1 cellular context compared by ENCODE assay signal in the genomic region with DNA sequence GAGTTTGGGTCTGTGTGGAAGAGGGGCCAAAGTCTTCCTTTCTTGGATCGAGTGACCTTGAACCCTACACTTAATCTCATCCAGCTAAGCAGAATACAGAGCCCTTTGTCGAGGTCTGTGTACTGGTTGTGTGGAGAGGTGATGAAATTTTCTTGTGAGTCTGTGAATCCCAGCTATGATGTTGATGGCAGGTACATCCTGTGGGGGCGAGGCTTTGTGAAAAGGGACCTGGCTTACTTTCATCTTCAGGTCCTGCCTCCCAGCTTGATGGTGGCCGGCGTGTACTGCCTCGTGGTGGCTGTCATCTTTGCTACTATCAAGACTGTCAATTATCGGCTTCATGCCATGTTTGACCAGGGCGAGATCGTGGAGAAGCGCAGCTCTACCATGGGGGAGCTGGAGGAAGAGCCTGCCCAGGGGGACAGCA.
TF ChIP-seq lines count a peak whose summit lies in the region.

No MANE protein-coding gene starts in this region.

TF ChIP-seq in HepG2, 621 proteins besides CTCF, POLR2A, EP300 and RAD21 (continued from another document and continues in another):
- TF ChIP-seq, protein P1, sequence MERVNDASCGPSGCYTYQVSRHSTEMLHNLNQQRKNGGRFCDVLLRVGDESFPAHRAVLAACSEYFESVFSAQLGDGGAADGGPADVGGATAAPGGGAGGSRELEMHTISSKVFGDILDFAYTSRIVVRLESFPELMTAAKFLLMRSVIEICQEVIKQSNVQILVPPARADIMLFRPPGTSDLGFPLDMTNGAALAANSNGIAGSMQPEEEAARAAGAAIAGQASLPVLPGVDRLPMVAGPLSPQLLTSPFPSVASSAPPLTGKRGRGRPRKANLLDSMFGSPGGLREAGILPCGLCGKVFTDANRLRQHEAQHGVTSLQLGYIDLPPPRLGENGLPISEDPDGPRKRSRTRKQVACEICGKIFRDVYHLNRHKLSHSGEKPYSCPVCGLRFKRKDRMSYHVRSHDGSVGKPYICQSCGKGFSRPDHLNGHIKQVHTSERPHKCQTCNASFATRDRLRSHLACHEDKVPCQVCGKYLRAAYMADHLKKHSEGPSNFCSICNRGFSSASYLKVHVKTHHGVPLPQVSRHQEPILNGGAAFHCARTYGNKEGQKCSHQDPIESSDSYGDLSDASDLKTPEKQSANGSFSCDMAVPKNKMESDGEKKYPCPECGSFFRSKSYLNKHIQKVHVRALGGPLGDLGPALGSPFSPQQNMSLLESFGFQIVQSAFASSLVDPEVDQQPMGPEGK (CRISPR knock-in tag; IDR thresholded peaks at IDR 0.05) = peak; percentile 71
- no peak for TF ChIP-seq SNAPC2 (CRISPR knock-in tag; IDR thresholded peaks at IDR 0.05)
- TF ChIP-seq AGO2 (optimal IDR thresholded peaks at IDR 0.05; ENCODE audit: low read depth, low read length) = no peak
- no peak for TF ChIP-seq MEIS2 (CRISPR knock-in tag; IDR thresholded peaks at IDR 0.05)
- TF ChIP-seq TAF1 (CRISPR knock-in tag; IDR thresholded peaks at IDR 0.05) = peak; percentile 6; the same call in 1 of the 2 replicates
- no peak for TF ChIP-seq MAZ (IDR thresholded peaks at IDR 0.05; ENCODE audit: borderline replicate concordance, low read depth, low read length)
- no peak for TF ChIP-seq MAZ (CRISPR knock-in tag; IDR thresholded peaks at IDR 0.05; ENCODE audit: low read depth)
- no peak for TF ChIP-seq ZNF761 (CRISPR knock-in tag; conservative IDR thresholded peaks at IDR 0.05)
- TF ChIP-seq SATB2 (CRISPR knock-in tag; IDR thresholded peaks at IDR 0.05) = no peak
- TF ChIP-seq, protein P2, sequence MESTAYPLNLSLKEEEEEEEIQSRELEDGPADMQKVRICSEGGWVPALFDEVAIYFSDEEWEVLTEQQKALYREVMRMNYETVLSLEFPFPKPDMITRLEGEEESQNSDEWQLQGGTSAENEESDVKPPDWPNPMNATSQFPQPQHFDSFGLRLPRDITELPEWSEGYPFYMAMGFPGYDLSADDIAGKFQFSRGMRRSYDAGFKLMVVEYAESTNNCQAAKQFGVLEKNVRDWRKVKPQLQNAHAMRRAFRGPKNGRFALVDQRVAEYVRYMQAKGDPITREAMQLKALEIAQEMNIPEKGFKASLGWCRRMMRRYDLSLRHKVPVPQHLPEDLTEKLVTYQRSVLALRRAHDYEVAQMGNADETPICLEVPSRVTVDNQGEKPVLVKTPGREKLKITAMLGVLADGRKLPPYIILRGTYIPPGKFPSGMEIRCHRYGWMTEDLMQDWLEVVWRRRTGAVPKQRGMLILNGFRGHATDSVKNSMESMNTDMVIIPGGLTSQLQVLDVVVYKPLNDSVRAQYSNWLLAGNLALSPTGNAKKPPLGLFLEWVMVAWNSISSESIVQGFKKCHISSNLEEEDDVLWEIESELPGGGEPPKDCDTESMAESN (CRISPR knock-in tag; conservative IDR thresholded peaks at IDR 0.05) = no peak
- no peak for TF ChIP-seq TBL1XR1 (IDR thresholded peaks at IDR 0.05; ENCODE audit: borderline replicate concordance, low read length, partially characterized antibody)
- TF ChIP-seq ZMYM3 (CRISPR knock-in tag; IDR thresholded peaks at IDR 0.05) = no peak
- TF ChIP-seq, protein P3, sequence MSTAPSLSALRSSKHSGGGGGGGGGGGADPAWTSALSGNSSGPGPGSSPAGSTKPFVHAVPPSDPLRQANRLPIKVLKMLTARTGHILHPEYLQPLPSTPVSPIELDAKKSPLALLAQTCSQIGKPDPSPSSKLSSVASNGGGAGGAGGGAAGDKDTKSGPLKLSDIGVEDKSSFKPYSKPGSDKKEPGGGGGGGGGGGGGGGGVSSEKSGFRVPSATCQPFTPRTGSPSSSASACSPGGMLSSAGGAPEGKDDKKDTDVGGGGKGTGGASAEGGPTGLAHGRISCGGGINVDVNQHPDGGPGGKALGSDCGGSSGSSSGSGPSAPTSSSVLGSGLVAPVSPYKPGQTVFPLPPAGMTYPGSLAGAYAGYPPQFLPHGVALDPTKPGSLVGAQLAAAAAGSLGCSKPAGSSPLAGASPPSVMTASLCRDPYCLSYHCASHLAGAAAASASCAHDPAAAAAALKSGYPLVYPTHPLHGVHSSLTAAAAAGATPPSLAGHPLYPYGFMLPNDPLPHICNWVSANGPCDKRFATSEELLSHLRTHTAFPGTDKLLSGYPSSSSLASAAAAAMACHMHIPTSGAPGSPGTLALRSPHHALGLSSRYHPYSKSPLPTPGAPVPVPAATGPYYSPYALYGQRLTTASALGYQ (CRISPR knock-in tag; IDR thresholded peaks at IDR 0.05) = no peak
- no peak for TF ChIP-seq CREBL2 (CRISPR knock-in tag; IDR thresholded peaks at IDR 0.05; ENCODE audit: borderline replicate concordance)
- no peak for TF ChIP-seq ZSCAN31 (CRISPR knock-in tag; IDR thresholded peaks at IDR 0.05; ENCODE audit: low read depth)
- TF ChIP-seq, protein P4, sequence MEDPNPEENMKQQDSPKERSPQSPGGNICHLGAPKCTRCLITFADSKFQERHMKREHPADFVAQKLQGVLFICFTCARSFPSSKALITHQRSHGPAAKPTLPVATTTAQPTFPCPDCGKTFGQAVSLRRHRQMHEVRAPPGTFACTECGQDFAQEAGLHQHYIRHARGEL (CRISPR knock-in tag; IDR thresholded peaks at IDR 0.05) = no peak
- TF ChIP-seq MIER3 (CRISPR knock-in tag; IDR thresholded peaks at IDR 0.05; ENCODE audit: borderline replicate concordance) = no peak
- no peak for TF ChIP-seq ZNF350 (CRISPR knock-in tag; IDR thresholded peaks at IDR 0.05; ENCODE audit: borderline replicate concordance, low read depth)
- TF ChIP-seq ELF1 (CRISPR knock-in tag; IDR thresholded peaks at IDR 0.05) = peak; percentile 13; the same call in 1 of the 2 replicates
- TF ChIP-seq ZNF326 (CRISPR knock-in tag; IDR thresholded peaks at IDR 0.05; ENCODE audit: borderline replicate concordance) = no peak
- no peak for TF ChIP-seq FOXP1 (IDR thresholded peaks at IDR 0.05)
- peak; percentile 39; the same call in 1 of the 2 replicates for TF ChIP-seq FOXP1 (CRISPR knock-in tag; IDR thresholded peaks at IDR 0.05)
- TF ChIP-seq, protein P5, sequence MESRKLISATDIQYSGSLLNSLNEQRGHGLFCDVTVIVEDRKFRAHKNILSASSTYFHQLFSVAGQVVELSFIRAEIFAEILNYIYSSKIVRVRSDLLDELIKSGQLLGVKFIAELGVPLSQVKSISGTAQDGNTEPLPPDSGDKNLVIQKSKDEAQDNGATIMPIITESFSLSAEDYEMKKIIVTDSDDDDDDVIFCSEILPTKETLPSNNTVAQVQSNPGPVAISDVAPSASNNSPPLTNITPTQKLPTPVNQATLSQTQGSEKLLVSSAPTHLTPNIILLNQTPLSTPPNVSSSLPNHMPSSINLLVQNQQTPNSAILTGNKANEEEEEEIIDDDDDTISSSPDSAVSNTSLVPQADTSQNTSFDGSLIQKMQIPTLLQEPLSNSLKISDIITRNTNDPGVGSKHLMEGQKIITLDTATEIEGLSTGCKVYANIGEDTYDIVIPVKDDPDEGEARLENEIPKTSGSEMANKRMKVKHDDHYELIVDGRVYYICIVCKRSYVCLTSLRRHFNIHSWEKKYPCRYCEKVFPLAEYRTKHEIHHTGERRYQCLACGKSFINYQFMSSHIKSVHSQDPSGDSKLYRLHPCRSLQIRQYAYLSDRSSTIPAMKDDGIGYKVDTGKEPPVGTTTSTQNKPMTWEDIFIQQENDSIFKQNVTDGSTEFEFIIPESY (CRISPR knock-in tag; IDR thresholded peaks at IDR 0.05) = no peak
- TF ChIP-seq ZFYVE20 (CRISPR knock-in tag; IDR thresholded peaks at IDR 0.05; ENCODE audit: borderline replicate concordance, low read depth) = no peak
- no peak for TF ChIP-seq ZNF607 (CRISPR knock-in tag; IDR thresholded peaks at IDR 0.05; ENCODE audit: borderline replicate concordance)
- TF ChIP-seq MATR3 (CRISPR knock-in tag; IDR thresholded peaks at IDR 0.05) = no peak
- no peak for TF ChIP-seq KIAA2018 (CRISPR knock-in tag; IDR thresholded peaks at IDR 0.05; ENCODE audit: borderline replicate concordance)
- no peak for TF ChIP-seq NPAS2 (CRISPR knock-in tag; IDR thresholded peaks at IDR 0.05; ENCODE audit: borderline replicate concordance)
- no peak for TF ChIP-seq ZNF33A (CRISPR knock-in tag; IDR thresholded peaks at IDR 0.05; ENCODE audit: borderline replicate concordance)
- TF ChIP-seq TAF15 (IDR thresholded peaks at IDR 0.05; ENCODE audit: low read depth, low read length, poor library complexity, severe bottlenecking) = no peak
- no peak for TF ChIP-seq SRSF4 (IDR thresholded peaks at IDR 0.05; ENCODE audit: low read depth, low read length, poor library complexity, severe bottlenecking)
- no peak for TF ChIP-seq ASH2L (IDR thresholded peaks at IDR 0.05; ENCODE audit: insufficient read length, low read depth, low read length)
- TF ChIP-seq ZNF597 (CRISPR knock-in tag; IDR thresholded peaks at IDR 0.05) = no peak
- no peak for TF ChIP-seq REST (IDR thresholded peaks at IDR 0.05; ENCODE audit: borderline replicate concordance in 1 of 2, low read depth in 1 of 2, low read length in 2 of 2)
- no peak for TF ChIP-seq RAD51 (IDR thresholded peaks at IDR 0.05; ENCODE audit: borderline replicate concordance)
- TF ChIP-seq ZNF629 (CRISPR knock-in tag; conservative IDR thresholded peaks at IDR 0.05) = no peak
